In the genomic region with DNA sequence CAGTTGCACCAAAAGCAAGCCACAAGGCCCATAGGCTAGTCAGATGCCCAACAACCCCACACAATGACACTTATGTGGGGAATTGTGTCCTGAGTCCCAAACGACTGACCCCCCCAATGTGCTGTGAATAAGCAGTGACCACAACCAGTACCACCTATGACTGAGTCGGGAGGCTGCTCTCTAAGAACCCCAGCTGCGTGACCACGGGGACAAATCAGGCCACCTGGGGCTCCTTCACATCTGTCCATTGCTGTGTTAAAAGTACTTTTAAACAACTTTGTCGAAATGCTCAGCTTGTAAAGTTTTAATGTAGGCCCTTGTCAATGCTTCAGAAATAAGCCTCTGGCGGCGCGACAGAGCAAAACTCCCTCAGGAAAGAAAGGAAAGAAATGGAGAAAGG, we compare ENCODE assay signal across 10 cellular contexts. TPM values are rescaled to one million over a fixed set of nuclear protein-coding genes. Genes with fewer than 3 reads are reported as not detected.
"Had no signal": no experiment of that assay in that cellular context is flagged by ENCODE, and none has a peak within 500 bp of the region (broad histone marks: within the 10 kb centered on the region; RNA-seq: fewer than 3 reads in every experiment).

No MANE protein-coding gene starts in this region.

RNA-seq across cellular contexts. Expression of a gene that starts 0.7 kb away (rescaled TPM):
- total RNA-seq: natural killer cell treated with Interleukin-12 subunit alpha and Interleukin-12 subunit beta and Interleukin-15 and Interleukin-18, amount 100 ng/mL, for 72 hours; neural crest cell; osteocyte; prostate gland; pulmonary artery endothelial cell; sciatic nerve; smooth muscle cell; suprapubic skin; ureter; vagina had no signal

RNA-seq across cellular contexts. Expression of a gene that starts 18.1 kb away (rescaled TPM):
- total RNA-seq: natural killer cell treated with Interleukin-12 subunit alpha and Interleukin-12 subunit beta and Interleukin-15 and Interleukin-18, amount 100 ng/mL, for 72 hours; neural crest cell; osteocyte; prostate gland; pulmonary artery endothelial cell; sciatic nerve; smooth muscle cell; ureter had no signal
- polyA plus RNA-seq: smooth muscle cell had no signal

RNA-seq across cellular contexts. Expression of a gene that starts 37.0 kb away (rescaled TPM):
- total RNA-seq: natural killer cell treated with Interleukin-12 subunit alpha and Interleukin-12 subunit beta and Interleukin-15 and Interleukin-18, amount 100 ng/mL, for 72 hours; neural crest cell; osteocyte; pulmonary artery endothelial cell; sciatic nerve; smooth muscle cell; ureter had no signal
- polyA plus RNA-seq: smooth muscle cell had no signal
